14 cellular contexts compared by ENCODE assay signal in genomic region chr19:8454218-8454617, GRCh38. TPM values are rescaled to one million over a fixed set of nuclear protein-coding genes. Genes with fewer than 3 reads are reported as not detected.
DNase-seq lines count a peak whose midpoint lies in the region; ATAC-seq, FAIRE-seq and TF ChIP-seq lines count a peak whose summit lies in the region.
"Had no signal": no experiment of that assay in that cellular context is flagged by ENCODE, and none has a peak within 500 bp of the region (broad histone marks: within the 10 kb centered on the region; RNA-seq: fewer than 3 reads in every experiment).

No MANE protein-coding gene starts in this region.

- no peaks in the 10 kb centered on the region for H3K27me3 Mint-ChIP-seq in activated naive CD4-positive, alpha-beta T cell treated with anti-CD3 and anti-CD28 coated beads for 36 hours (ENCODE audit: low read depth)
- H3K27me3 Mint-ChIP-seq in IgD-negative memory B cell: no peaks in the 10 kb centered on the region
- no peaks in the 10 kb centered on the region for H3K27me3 Mint-ChIP-seq in endothelial cell (ENCODE audit: unreplicated experiment)
- H3K27me3 Mint-ChIP-seq in stimulated activated memory B cell treated with anti-CD40 and anti-IgM and Interleukin-4, amounts not matched to agents 10 μg/mL and 1 μg/mL and 100 μg/mL, for 72 hours: no peaks in the 10 kb centered on the region
- H3K27me3 Mint-ChIP-seq: CD4-positive, alpha-beta T cell had no signal

- no peak overlapping the region for H3K4me3 Mint-ChIP-seq in activated naive CD4-positive, alpha-beta T cell treated with anti-CD3 and anti-CD28 coated beads for 36 hours
- H3K4me3 Mint-ChIP-seq in IgD-negative memory B cell (peak overlapping the region in 2 of 4 donors; percentile 11 to 50), endothelial cell (ENCODE audit: unreplicated experiment) (no peak overlapping the region)
- H3K4me3 Mint-ChIP-seq in stimulated activated memory B cell treated with anti-CD40 and anti-IgM and Interleukin-4, amounts not matched to agents 10 μg/mL and 1 μg/mL and 100 μg/mL, for 72 hours: no peak overlapping the region

- intact Hi-C loops in activated naive CD4-positive, alpha-beta T cell treated with anti-CD3 and anti-CD28 coated beads for 36 hours (cut with micrococcal nuclease): no loop called here
- intact Hi-C loops in left colon (cut with DNase I, micrococcal nuclease): no loop called here

- CTCF ChIA-PET in activated naive CD4-positive, alpha-beta T cell treated with anti-CD3 and anti-CD28 coated beads for 36 hours (lab: Charles Lee): no interaction called here

- H3K9me3 Mint-ChIP-seq in activated naive CD4-positive, alpha-beta T cell treated with anti-CD3 and anti-CD28 coated beads for 36 hours: no peaks in the 10 kb centered on the region
- no peaks in the 10 kb centered on the region for H3K9me3 Mint-ChIP-seq in IgD-negative memory B cell
- H3K9me3 Mint-ChIP-seq in endothelial cell (ENCODE audit: unreplicated experiment): no peaks in the 10 kb centered on the region
- no peaks in the 10 kb centered on the region for H3K9me3 Mint-ChIP-seq in stimulated activated memory B cell treated with anti-CD40 and anti-IgM and Interleukin-4, amounts not matched to agents 10 μg/mL and 1 μg/mL and 100 μg/mL, for 72 hours
- H3K9me3 Mint-ChIP-seq: CD4-positive, alpha-beta T cell had no signal

- peaks cover 37% of the 10 kb centered on the region for H3K36me3 Mint-ChIP-seq in activated naive CD4-positive, alpha-beta T cell treated with anti-CD3 and anti-CD28 coated beads for 36 hours (ENCODE audit: low read depth)
- H3K36me3 Mint-ChIP-seq in IgD-negative memory B cell: peaks cover 3% of the 10 kb centered on the region
- peaks cover 26% of the 10 kb centered on the region for H3K36me3 Mint-ChIP-seq in endothelial cell (ENCODE audit: low read depth, unreplicated experiment)
- H3K36me3 Mint-ChIP-seq in stimulated activated memory B cell treated with anti-CD40 and anti-IgM and Interleukin-4, amounts not matched to agents 10 μg/mL and 1 μg/mL and 100 μg/mL, for 72 hours: peaks cover 42% of the 10 kb centered on the region

- TF ChIP-seq CTCF in endothelial cell (IDR thresholded peaks at IDR 0.05; ENCODE audit: unreplicated experiment): no peak

- no peak for DNase-seq in activated naive CD4-positive, alpha-beta T cell treated with anti-CD3 and anti-CD28 coated beads for 36 hours
- no peak for DNase-seq in activated naive CD4-positive, alpha-beta T cell treated with Interleukin-2 at 50 U/mL for 16 hours
- DNase-seq in endothelial cell (ENCODE audit: low spot score) (no peak), H54 (ENCODE audit: insufficient read length, low spot score) (no peak), left colon (no peak)
- DNase-seq: CD4-positive, alpha-beta T cell; DMS79; NCI-H1105 treated with DMSO at 0.1 percent for 48 hours; NCI-H187; NCI-H446 had no signal

- no peak for FAIRE-seq in H54 (lab: Jason Lieb, UNC)
- FAIRE-seq: G401.6, GM12891 had no signal

- peaks cover 86% of the 10 kb centered on the region for H3K4me1 Mint-ChIP-seq in activated naive CD4-positive, alpha-beta T cell treated with anti-CD3 and anti-CD28 coated beads for 36 hours (ENCODE audit: low read depth)
- H3K4me1 Mint-ChIP-seq in IgD-negative memory B cell (peaks cover 58 to 71% (median 69%) of the 10 kb centered on the region in 3 donors), endothelial cell (ENCODE audit: unreplicated experiment) (peaks cover 23% of the 10 kb centered on the region)
- H3K4me1 Mint-ChIP-seq in stimulated activated memory B cell treated with anti-CD40 and anti-IgM and Interleukin-4, amounts not matched to agents 10 μg/mL and 1 μg/mL and 100 μg/mL, for 72 hours: peaks cover 90% of the 10 kb centered on the region

- no peak for TF ChIP-seq POLR2A in H54 (IDR thresholded peaks at IDR 0.05; ENCODE audit: low read depth, low read length)

- no peak for ATAC-seq in stimulated activated memory B cell treated with anti-CD40 and anti-IgM and Interleukin-4, amounts not matched to agents 10 μg/mL and 1 μg/mL and 100 μg/mL, for 72 hours
- no peak for ATAC-seq in left colon

- H3K27ac Mint-ChIP-seq in activated naive CD4-positive, alpha-beta T cell treated with anti-CD3 and anti-CD28 coated beads for 36 hours: peak overlapping the region; percentile 23
- peak overlapping the region in 2 of 3 donors; percentile 11 to 77 for H3K27ac Mint-ChIP-seq in IgD-negative memory B cell
- H3K27ac Mint-ChIP-seq in endothelial cell (ENCODE audit: unreplicated experiment): peak overlapping the region; percentile 42
- H3K27ac Mint-ChIP-seq in stimulated activated memory B cell treated with anti-CD40 and anti-IgM and Interleukin-4, amounts not matched to agents 10 μg/mL and 1 μg/mL and 100 μg/mL, for 72 hours: peak overlapping the region; percentile 62
- H3K27ac Mint-ChIP-seq: CD4-positive, alpha-beta T cell had no signal

RNA-seq across cellular contexts. Expression of gene HNRNPM, which starts 9.4 kb away (rescaled TPM):
- 100 to 1,000 TPM; 151 to 169 TPM for total RNA-seq in activated naive CD4-positive, alpha-beta T cell treated with anti-CD3 and anti-CD28 coated beads for 36 hours
- polyA plus RNA-seq in IgD-negative memory B cell: 210 TPM
- total RNA-seq in endothelial cell (ENCODE audit: unreplicated experiment) (223 TPM), left colon (100 to 1,000 TPM in 1 of 2 donors, 10 to 100 TPM in 1; 99.8 to 136 TPM)

RNA-seq across cellular contexts. Expression of gene MARCHF2, which starts 41.1 kb away (rescaled TPM):
- 10 to 100 TPM in 1 of 2 experiments, 1 to 10 TPM in 1; 9.2 to 10.3 TPM for total RNA-seq in activated naive CD4-positive, alpha-beta T cell treated with anti-CD3 and anti-CD28 coated beads for 36 hours
- 35.9 TPM for polyA plus RNA-seq in IgD-negative memory B cell
- 58.2 TPM for total RNA-seq in endothelial cell (ENCODE audit: unreplicated experiment)
- total RNA-seq in left colon: 10 to 100 TPM; 27.2 to 46.6 TPM

RNA-seq across cellular contexts. Expression of gene PRAM1, which starts 48.2 kb away (rescaled TPM):
- under 1 TPM; 0.40 to 0.45 TPM for total RNA-seq in activated naive CD4-positive, alpha-beta T cell treated with anti-CD3 and anti-CD28 coated beads for 36 hours
- not detected for polyA plus RNA-seq in IgD-negative memory B cell
- total RNA-seq in endothelial cell (ENCODE audit: unreplicated experiment): not detected
- total RNA-seq in left colon: under 1 TPM; 0.46 to 0.70 TPM

RNA-seq across cellular contexts. Expression of gene ZNF414, which starts 59.7 kb away (rescaled TPM):
- total RNA-seq in activated naive CD4-positive, alpha-beta T cell treated with anti-CD3 and anti-CD28 coated beads for 36 hours: 10 to 100 TPM; 19.8 to 24.1 TPM
- polyA plus RNA-seq in IgD-negative memory B cell: 22.2 TPM
- total RNA-seq in endothelial cell (ENCODE audit: unreplicated experiment) (22.9 TPM), left colon (10 to 100 TPM; 22.1 to 22.4 TPM)
